In genomic region chr1:168480997-168481396, GRCh38 we compare ENCODE assay signal across 22 cellular contexts.
DNase-seq lines count a peak whose midpoint lies in the region; ATAC-seq and TF ChIP-seq lines count a peak whose summit lies in the region.
"Had no signal": no experiment of that assay in that cellular context is flagged by ENCODE, and none has a peak within 500 bp of the region (broad histone marks: within the 10 kb centered on the region; RNA-seq: fewer than 3 reads in every experiment).

No MANE protein-coding gene starts in this region.

- no peaks in the 10 kb centered on the region for H3K9me3 ChIP-seq in H9 (ENCODE audit: control insufficient read depth, low read depth, low read length)
- no peaks in the 10 kb centered on the region for H3K9me3 ChIP-seq in spleen
- H3K9me3 ChIP-seq in smooth muscle cell (replicated peaks; ENCODE audit: low read depth): no peaks in the 10 kb centered on the region
- H3K9me3 ChIP-seq: gastrocnemius medialis had no signal

- TF ChIP-seq CTCF in H9 (conservative IDR thresholded peaks at IDR 0.05) (no peak), spleen (IDR thresholded peaks at IDR 0.05 in 8 of 11, conservative IDR thresholded peaks at IDR 0.05 in 3 of 11) (no peak), smooth muscle cell (IDR thresholded peaks at IDR 0.05; ENCODE audit: borderline replicate concordance, insufficient read depth, poor library complexity, severe bottlenecking) (no peak)

- no peak for ATAC-seq in T-cell (replicated peaks in 1 of 4)
- ATAC-seq in HG03521 (IDR thresholded peaks at IDR 0.05; ENCODE audit: unreplicated experiment): no peak
- ATAC-seq: activated naive CD8-positive, alpha-beta T cell treated with anti-CD3 and anti-CD28 coated beads, Interleukin-2, amount 50 U/mL, for 24 hours; gastrocnemius medialis; stimulated activated naive B cell treated with anti-CD40 and anti-IgM and Interleukin-4, amounts not matched to agents 10 μg/mL and 1 μg/mL and 100 μg/mL, for 72 hours had no signal

- no peak overlapping the region for H2BK5ac ChIP-seq in H9 (ENCODE audit: insufficient read length, low read length)

- H3K27me3 ChIP-seq in H9 (ENCODE audit: insufficient read depth, low read length) (no peaks in the 10 kb centered on the region), spleen (replicated peaks in 1 of 7) (no peaks in the 10 kb centered on the region), smooth muscle cell (ENCODE audit: low read depth) (no peaks in the 10 kb centered on the region)
- H3K27me3 ChIP-seq: gastrocnemius medialis had no signal

- H3T11ph ChIP-seq in H9 (ENCODE audit: low read length): no peak overlapping the region

- no peaks in the 10 kb centered on the region for H3K23me2 ChIP-seq in H9 (ENCODE audit: insufficient read length, low read depth, low read length, poor library complexity, severe bottlenecking)

- H2BK12ac ChIP-seq in H9 (ENCODE audit: insufficient read length, low read depth, low read length): no peak overlapping the region

- H3K36me3 Mint-ChIP-seq in H9 (ENCODE audit: insufficient read depth in 1 of 3, low read depth in 3 of 3) (no peaks in the 10 kb centered on the region; a peak in 1 of 7 replicates), T-cell (no peaks in the 10 kb centered on the region)
- H3K36me3 Mint-ChIP-seq: IgD-negative memory B cell; stimulated activated naive B cell treated with anti-CD40 and anti-IgM and Interleukin-4, amounts not matched to agents 10 μg/mL and 1 μg/mL and 100 μg/mL, for 72 hours had no signal

- H3K4me2 ChIP-seq in H9 (ENCODE audit: insufficient read depth, insufficient read length, low read length): no peak overlapping the region
- no peak overlapping the region for H3K4me2 ChIP-seq in smooth muscle cell

- H2BK120ac ChIP-seq in H9 (ENCODE audit: low read depth, low read length, poor library complexity, severe bottlenecking): no peak overlapping the region

- H3K27me3 Mint-ChIP-seq in H9 (ENCODE audit: low read depth) (no peaks in the 10 kb centered on the region), T-cell (no peaks in the 10 kb centered on the region)
- H3K27me3 Mint-ChIP-seq: activated naive CD8-positive, alpha-beta T cell treated with anti-CD3 and anti-CD28 coated beads, Interleukin-2, amount 50 U/mL, for 24 hours; CD4-positive, CD25-positive, alpha-beta regulatory T cell had no signal

- H3K4me1 Mint-ChIP-seq in H9 (peaks cover 17% of the 10 kb centered on the region in 2 experiments), T-cell (peaks cover 76 to 87% (median 82%) of the 10 kb centered on the region in 3 donors)
- H3K4me1 Mint-ChIP-seq: activated B cell treated with CpG ODN at 0.5 μM for 24 hours had no signal

- H3K36me3 ChIP-seq in spleen (no peaks in the 10 kb centered on the region), smooth muscle cell (ENCODE audit: low read depth) (no peaks in the 10 kb centered on the region)
- H3K36me3 ChIP-seq: gastrocnemius medialis had no signal

- H3K23ac ChIP-seq in H9 (ENCODE audit: insufficient read length, low read depth, low read length): no peak overlapping the region

- H3K27ac Mint-ChIP-seq in H9: peak overlapping the region in 2 of 3 experiments; percentile 6 to 17; a peak in 3 of 7 replicates
- H3K27ac Mint-ChIP-seq in T-cell: peak overlapping the region; percentile 24 to 61
- H3K27ac Mint-ChIP-seq: activated B cell treated with CpG ODN at 0.5 μM for 24 hours; activated naive CD8-positive, alpha-beta T cell treated with anti-CD3 and anti-CD28 coated beads, Interleukin-2, amount 50 U/mL, for 24 hours; CD4-positive, CD25-positive, alpha-beta regulatory T cell; IgD-negative memory B cell; stimulated activated naive B cell treated with anti-CD40 and anti-IgM and Interleukin-4, amounts not matched to agents 10 μg/mL and 1 μg/mL and 100 μg/mL, for 72 hours had no signal

- no peak overlapping the region for H2AK5ac ChIP-seq in H9 (ENCODE audit: insufficient read length, low read length)

- H2BK15ac ChIP-seq in H9 (ENCODE audit: low read depth, low read length): no peak overlapping the region

- no peak overlapping the region for H3K4ac ChIP-seq in H9 (ENCODE audit: low read depth, low read length)

- no peak overlapping the region for H3K14ac ChIP-seq in H9 (ENCODE audit: insufficient read depth, low read length)

- H2AFZ ChIP-seq in H9 (ENCODE audit: low read length) (no peak overlapping the region), smooth muscle cell (ENCODE audit: low read depth) (no peak overlapping the region)

- H3F3A ChIP-seq in smooth muscle cell (ENCODE audit: low read depth): no peaks in the 10 kb centered on the region

- H4K5ac ChIP-seq in H9 (ENCODE audit: insufficient read length, low read depth, low read length): no peak overlapping the region

- no peak overlapping the region for H2BK20ac ChIP-seq in H9 (ENCODE audit: low read depth, low read length, poor library complexity, severe bottlenecking)

- POLR2A ChIA-PET in T-cell (lab: Charles Lee): no interaction called here

- H3K27ac ChIP-seq in H9 (ENCODE audit: insufficient read length, low read depth, low read length) (no peak overlapping the region), spleen (peak overlapping the region in 5 of 8 donors; percentile 13 to 56 (median 30)), smooth muscle cell (ENCODE audit: low read depth) (no peak overlapping the region)
- H3K27ac ChIP-seq: gastrocnemius medialis had no signal

- H4K91ac ChIP-seq in H9 (ENCODE audit: insufficient read length, low read depth, low read length): no peak overlapping the region

- intact Hi-C loops in spleen (cut with DNase I; ENCODE audit: low total_unique reads): no loop called here

- no CpG with 5 or more reads among the region's 2 CpGs for WGBS in H9 (ENCODE audit: extremely low coverage, insufficient read length, low lambda C conversion rate)
- 55 to 86% (median 81%) methylated on average over 2 of the region's 2 CpGs for WGBS in spleen, 5 donors
- 97% methylated on average over 2 of the region's 2 CpGs for WGBS in smooth muscle cell (ENCODE audit: low lambda C conversion rate)

- TF ChIP-seq POLR2A in spleen (IDR thresholded peaks at IDR 0.05): no peak

- H3K4me3 Mint-ChIP-seq in H9 (no peak overlapping the region), T-cell (no peak overlapping the region)
- H3K4me3 Mint-ChIP-seq: activated B cell treated with CpG ODN at 0.5 μM for 24 hours; activated naive CD8-positive, alpha-beta T cell treated with anti-CD3 and anti-CD28 coated beads, Interleukin-2, amount 50 U/mL, for 24 hours; CD4-positive, CD25-positive, alpha-beta regulatory T cell; IgD-negative memory B cell; stimulated activated naive B cell treated with anti-CD40 and anti-IgM and Interleukin-4, amounts not matched to agents 10 μg/mL and 1 μg/mL and 100 μg/mL, for 72 hours had no signal

- H3K9me3 Mint-ChIP-seq in H9 (no peaks in the 10 kb centered on the region; a peak in 1 of 5 replicates), T-cell (peaks cover 0 to 7% (median under 1%) of the 10 kb centered on the region in 3 donors)
- H3K9me3 Mint-ChIP-seq: activated B cell treated with CpG ODN at 0.5 μM for 24 hours; stimulated activated naive B cell treated with anti-CD40 and anti-IgM and Interleukin-4, amounts not matched to agents 10 μg/mL and 1 μg/mL and 100 μg/mL, for 72 hours had no signal

- H3K56ac ChIP-seq in H9 (ENCODE audit: insufficient read length, low read depth, low read length): no peak overlapping the region

- H4K8ac ChIP-seq in H9 (replicated peaks; ENCODE audit: insufficient read length, low read depth, low read length): no peak overlapping the region

- H3K4me1 ChIP-seq in H9 (ENCODE audit: insufficient read depth, low read length): peaks cover 11% of the 10 kb centered on the region
- peaks cover 0 to 53% (median 28%) of the 10 kb centered on the region in 6 donors for H3K4me1 ChIP-seq in spleen
- H3K4me1 ChIP-seq in smooth muscle cell (ENCODE audit: low read depth): peaks cover 8% of the 10 kb centered on the region
- H3K4me1 ChIP-seq: gastrocnemius medialis had no signal

- H3K18ac ChIP-seq in H9 (ENCODE audit: insufficient read length, low read depth, low read length): no peak overlapping the region

- H3K79me1 ChIP-seq in H9 (ENCODE audit: insufficient read depth, low read depth, low read length, poor library complexity, severe bottlenecking): no peaks in the 10 kb centered on the region

- H4K20me1 ChIP-seq in H9 (ENCODE audit: control insufficient read depth, insufficient read depth, insufficient read length) (no peaks in the 10 kb centered on the region), smooth muscle cell (ENCODE audit: low read depth) (no peaks in the 10 kb centered on the region)

- H3K79me2 ChIP-seq in H9 (ENCODE audit: insufficient read depth, low read length): no peaks in the 10 kb centered on the region; the same call in 1 of the 2 replicates
- H3K79me2 ChIP-seq in smooth muscle cell (ENCODE audit: low read depth): no peaks in the 10 kb centered on the region

- CTCF ChIA-PET in T-cell (lab: Charles Lee): no interaction called here

- H3K9ac ChIP-seq in H9 (ENCODE audit: extremely low read depth, insufficient read length, low read length) (no peak overlapping the region), smooth muscle cell (ENCODE audit: low read depth) (no peak overlapping the region)

- DNase-seq in H9 (peak; percentile 53), T-cell (no peak), iPS-NIHi7 (ENCODE audit: extremely low spot score) (peak; percentile 23), spleen (no peak), smooth muscle cell (lab: John Stamatoyannopoulos, UW; ENCODE audit: unreplicated experiment) (no peak)
- DNase-seq in activated CD4-positive, alpha-beta T cell treated with anti-CD3 and anti-CD28 coated beads, Interleukin-2, amount 50 U/mL, for 1 hour: no peak
- DNase-seq: activated B cell treated with CpG ODN at 0.5 μM for 24 hours; activated CD4-positive, alpha-beta T cell treated with anti-CD3 and anti-CD28 coated beads, Interleukin-2, amount 50 U/mL, for 48 hours; activated effector memory CD4-positive, alpha-beta T cell treated with anti-CD3 and anti-CD28 coated beads, Interleukin-2, amount 50 U/mL, for 16 hours; activated naive CD8-positive, alpha-beta T cell treated with anti-CD3 and anti-CD28 coated beads, Interleukin-2, amount 50 U/mL, for 24 hours; CD4-positive, CD25-positive, alpha-beta regulatory T cell; gastrocnemius medialis; NCI-H2029 treated with DMSO at 0.1 percent for 48 hours; NCI-H345; NCI-H774; nucleus accumbens; stimulated activated CD4-positive, alpha-beta T cell treated with anti-CD3 and anti-CD28 coated beads, Interleukin-2, amount 100 ng/mL, for 48 hours; stimulated activated naive B cell treated with anti-CD40 and anti-IgM and Interleukin-4, amounts not matched to agents 10 μg/mL and 1 μg/mL and 100 μg/mL, for 72 hours; T1000 had no signal

- H3K4me3 ChIP-seq in spleen (no peak overlapping the region), smooth muscle cell (no peak overlapping the region)
- H3K4me3 ChIP-seq: gastrocnemius medialis, lung had no signal

Comparison
In these comparisons a context has a peak if more than half of its experiments do, and no peak if none do; other contexts are left out.
1. DNase-seq: peak in H9 (single experiment) and iPS-NIHi7 (single experiment); none in T-cell (0 of 34), spleen (single experiment), smooth muscle cell (single experiment) and activated CD4-positive, alpha-beta T cell treated with anti-CD3 and anti-CD28 coated beads, Interleukin-2, amount 50 U/mL, for 1 hour (single experiment).
2. H3K27ac ChIP-seq: peak in spleen (5 of 8); none in H9 (single experiment) and smooth muscle cell (single experiment).